Comparison of ENCODE assay signal across 1 cellular context in the genomic region with DNA sequence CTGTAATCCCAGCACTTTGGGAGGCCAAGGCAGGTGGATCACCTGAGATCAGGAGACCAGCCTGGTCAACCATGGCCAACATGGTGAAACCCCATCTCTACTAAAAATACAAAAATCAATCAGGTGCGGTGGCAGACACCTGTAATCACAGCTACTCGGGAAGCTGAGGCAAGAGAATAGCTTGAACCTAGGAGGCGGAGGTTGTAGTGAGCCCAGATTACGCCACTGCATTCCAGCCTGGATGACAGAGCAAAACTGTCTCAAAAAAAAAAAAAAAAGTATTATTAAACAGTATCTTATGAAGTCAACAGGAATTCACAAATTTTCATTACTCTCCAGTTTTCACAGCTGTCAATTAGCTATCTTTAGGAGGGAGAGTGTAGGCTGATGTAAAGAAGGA.
TF ChIP-seq lines count a peak whose summit lies in the region.

No MANE protein-coding gene starts in this region.

TF ChIP-seq in HepG2, 621 proteins besides CTCF, POLR2A, EP300 and RAD21:
- TF ChIP-seq TEAD3 (CRISPR knock-in tag; optimal IDR thresholded peaks at IDR 0.05; ENCODE audit: borderline replicate concordance) (peak; percentile 41), ZNF460 (CRISPR knock-in tag; IDR thresholded peaks at IDR 0.05; ENCODE audit: borderline replicate concordance) (peak; percentile 54; the same call in 1 of the 2 replicates), ZNF878 (CRISPR knock-in tag; IDR thresholded peaks at IDR 0.05) (no peak)
- TF ChIP-seq, protein P1, sequence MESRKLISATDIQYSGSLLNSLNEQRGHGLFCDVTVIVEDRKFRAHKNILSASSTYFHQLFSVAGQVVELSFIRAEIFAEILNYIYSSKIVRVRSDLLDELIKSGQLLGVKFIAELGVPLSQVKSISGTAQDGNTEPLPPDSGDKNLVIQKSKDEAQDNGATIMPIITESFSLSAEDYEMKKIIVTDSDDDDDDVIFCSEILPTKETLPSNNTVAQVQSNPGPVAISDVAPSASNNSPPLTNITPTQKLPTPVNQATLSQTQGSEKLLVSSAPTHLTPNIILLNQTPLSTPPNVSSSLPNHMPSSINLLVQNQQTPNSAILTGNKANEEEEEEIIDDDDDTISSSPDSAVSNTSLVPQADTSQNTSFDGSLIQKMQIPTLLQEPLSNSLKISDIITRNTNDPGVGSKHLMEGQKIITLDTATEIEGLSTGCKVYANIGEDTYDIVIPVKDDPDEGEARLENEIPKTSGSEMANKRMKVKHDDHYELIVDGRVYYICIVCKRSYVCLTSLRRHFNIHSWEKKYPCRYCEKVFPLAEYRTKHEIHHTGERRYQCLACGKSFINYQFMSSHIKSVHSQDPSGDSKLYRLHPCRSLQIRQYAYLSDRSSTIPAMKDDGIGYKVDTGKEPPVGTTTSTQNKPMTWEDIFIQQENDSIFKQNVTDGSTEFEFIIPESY (CRISPR knock-in tag; IDR thresholded peaks at IDR 0.05): 0 out of 2 replicates have a peak, but pooled peaks have one; percentile 6
